ENCODE assay signal across 3 cellular contexts in genomic region chr19:18440421-18440877, GRCh38.
TF ChIP-seq lines count a peak whose summit lies in the region.

No MANE protein-coding gene starts in this region.

TF ChIP-seq in SK-N-SH, 30 proteins besides CTCF, POLR2A, EP300 and RAD21:
- TF ChIP-seq CHD2 (IDR thresholded peaks at IDR 0.05; ENCODE audit: low read length, partially characterized antibody), result no peak
- no peak for TF ChIP-seq GATA2 (CRISPR knock-in tag; IDR thresholded peaks at IDR 0.05)
- no peak for TF ChIP-seq YY1 (IDR thresholded peaks at IDR 0.05; ENCODE audit: low read depth)
- no peak for TF ChIP-seq RXRA (IDR thresholded peaks at IDR 0.05; ENCODE audit: borderline replicate concordance, low read depth)
- TF ChIP-seq, protein P1, sequence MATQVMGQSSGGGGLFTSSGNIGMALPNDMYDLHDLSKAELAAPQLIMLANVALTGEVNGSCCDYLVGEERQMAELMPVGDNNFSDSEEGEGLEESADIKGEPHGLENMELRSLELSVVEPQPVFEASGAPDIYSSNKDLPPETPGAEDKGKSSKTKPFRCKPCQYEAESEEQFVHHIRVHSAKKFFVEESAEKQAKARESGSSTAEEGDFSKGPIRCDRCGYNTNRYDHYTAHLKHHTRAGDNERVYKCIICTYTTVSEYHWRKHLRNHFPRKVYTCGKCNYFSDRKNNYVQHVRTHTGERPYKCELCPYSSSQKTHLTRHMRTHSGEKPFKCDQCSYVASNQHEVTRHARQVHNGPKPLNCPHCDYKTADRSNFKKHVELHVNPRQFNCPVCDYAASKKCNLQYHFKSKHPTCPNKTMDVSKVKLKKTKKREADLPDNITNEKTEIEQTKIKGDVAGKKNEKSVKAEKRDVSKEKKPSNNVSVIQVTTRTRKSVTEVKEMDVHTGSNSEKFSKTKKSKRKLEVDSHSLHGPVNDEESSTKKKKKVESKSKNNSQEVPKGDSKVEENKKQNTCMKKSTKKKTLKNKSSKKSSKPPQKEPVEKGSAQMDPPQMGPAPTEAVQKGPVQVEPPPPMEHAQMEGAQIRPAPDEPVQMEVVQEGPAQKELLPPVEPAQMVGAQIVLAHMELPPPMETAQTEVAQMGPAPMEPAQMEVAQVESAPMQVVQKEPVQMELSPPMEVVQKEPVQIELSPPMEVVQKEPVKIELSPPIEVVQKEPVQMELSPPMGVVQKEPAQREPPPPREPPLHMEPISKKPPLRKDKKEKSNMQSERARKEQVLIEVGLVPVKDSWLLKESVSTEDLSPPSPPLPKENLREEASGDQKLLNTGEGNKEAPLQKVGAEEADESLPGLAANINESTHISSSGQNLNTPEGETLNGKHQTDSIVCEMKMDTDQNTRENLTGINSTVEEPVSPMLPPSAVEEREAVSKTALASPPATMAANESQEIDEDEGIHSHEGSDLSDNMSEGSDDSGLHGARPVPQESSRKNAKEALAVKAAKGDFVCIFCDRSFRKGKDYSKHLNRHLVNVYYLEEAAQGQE (IDR thresholded peaks at IDR 0.05; ENCODE audit: low read depth, low read length), result no peak
- no peak for TF ChIP-seq MEF2A (IDR thresholded peaks at IDR 0.05; ENCODE audit: borderline replicate concordance, low read depth)
- no peak for TF ChIP-seq TAF1 (IDR thresholded peaks at IDR 0.05; ENCODE audit: borderline replicate concordance, low read depth, low read length)
- TF ChIP-seq MXI1 (IDR thresholded peaks at IDR 0.05; ENCODE audit: low read depth, low read length), result no peak
- TF ChIP-seq GABPA (IDR thresholded peaks at IDR 0.05; ENCODE audit: low read depth), result no peak
- TF ChIP-seq, protein P2, sequence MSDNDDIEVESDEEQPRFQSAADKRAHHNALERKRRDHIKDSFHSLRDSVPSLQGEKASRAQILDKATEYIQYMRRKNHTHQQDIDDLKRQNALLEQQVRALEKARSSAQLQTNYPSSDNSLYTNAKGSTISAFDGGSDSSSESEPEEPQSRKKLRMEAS (IDR thresholded peaks at IDR 0.05; ENCODE audit: low read depth), result no peak
- TF ChIP-seq RFX5 (IDR thresholded peaks at IDR 0.05; ENCODE audit: low read length), result no peak
- TF ChIP-seq NFIC (IDR thresholded peaks at IDR 0.05; ENCODE audit: borderline replicate concordance), result no peak
- no peak for TF ChIP-seq FOSL2 (IDR thresholded peaks at IDR 0.05; ENCODE audit: borderline replicate concordance, low read depth)
- no peak for TF ChIP-seq TEAD4 (IDR thresholded peaks at IDR 0.05; ENCODE audit: borderline replicate concordance, insufficient read depth)
- no peak for TF ChIP-seq FOXM1 (IDR thresholded peaks at IDR 0.05; ENCODE audit: low read depth)
TF ChIP-seq in SK-N-SH: peak in this region for 0.

TF ChIP-seq in SK-N-SH treated with all-trans-retinoic acid at 6 μM for 48 hours, 23 proteins besides CTCF, POLR2A, EP300 and RAD21:
- TF ChIP-seq, protein P3, sequence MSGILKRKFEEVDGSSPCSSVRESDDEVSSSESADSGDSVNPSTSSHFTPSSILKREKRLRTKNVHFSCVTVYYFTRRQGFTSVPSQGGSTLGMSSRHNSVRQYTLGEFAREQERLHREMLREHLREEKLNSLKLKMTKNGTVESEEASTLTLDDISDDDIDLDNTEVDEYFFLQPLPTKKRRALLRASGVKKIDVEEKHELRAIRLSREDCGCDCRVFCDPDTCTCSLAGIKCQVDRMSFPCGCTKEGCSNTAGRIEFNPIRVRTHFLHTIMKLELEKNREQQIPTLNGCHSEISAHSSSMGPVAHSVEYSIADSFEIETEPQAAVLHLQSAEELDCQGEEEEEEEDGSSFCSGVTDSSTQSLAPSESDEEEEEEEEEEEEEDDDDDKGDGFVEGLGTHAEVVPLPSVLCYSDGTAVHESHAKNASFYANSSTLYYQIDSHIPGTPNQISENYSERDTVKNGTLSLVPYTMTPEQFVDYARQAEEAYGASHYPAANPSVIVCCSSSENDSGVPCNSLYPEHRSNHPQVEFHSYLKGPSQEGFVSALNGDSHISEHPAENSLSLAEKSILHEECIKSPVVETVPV (CRISPR knock-in tag; IDR thresholded peaks at IDR 0.05), result no peak
- TF ChIP-seq, protein P4, sequence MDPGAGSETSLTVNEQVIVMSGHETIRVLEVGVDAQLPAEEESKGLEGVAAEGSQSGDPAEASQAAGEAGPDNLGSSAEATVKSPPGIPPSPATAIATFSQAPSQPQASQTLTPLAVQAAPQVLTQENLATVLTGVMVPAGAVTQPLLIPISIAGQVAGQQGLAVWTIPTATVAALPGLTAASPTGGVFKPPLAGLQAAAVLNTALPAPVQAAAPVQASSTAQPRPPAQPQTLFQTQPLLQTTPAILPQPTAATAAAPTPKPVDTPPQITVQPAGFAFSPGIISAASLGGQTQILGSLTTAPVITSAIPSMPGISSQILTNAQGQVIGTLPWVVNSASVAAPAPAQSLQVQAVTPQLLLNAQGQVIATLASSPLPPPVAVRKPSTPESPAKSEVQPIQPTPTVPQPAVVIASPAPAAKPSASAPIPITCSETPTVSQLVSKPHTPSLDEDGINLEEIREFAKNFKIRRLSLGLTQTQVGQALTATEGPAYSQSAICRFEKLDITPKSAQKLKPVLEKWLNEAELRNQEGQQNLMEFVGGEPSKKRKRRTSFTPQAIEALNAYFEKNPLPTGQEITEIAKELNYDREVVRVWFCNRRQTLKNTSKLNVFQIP (CRISPR knock-in tag; IDR thresholded peaks at IDR 0.05; ENCODE audit: borderline replicate concordance, low read depth), result no peak
- no peak for TF ChIP-seq BACH2 (CRISPR knock-in tag; IDR thresholded peaks at IDR 0.05; ENCODE audit: borderline replicate concordance)

TF ChIP-seq in K562, 482 proteins besides CTCF, POLR2A, EP300 and RAD21 (continues in another document):
- TF ChIP-seq ZNF384 (IDR thresholded peaks at IDR 0.05; ENCODE audit: low read depth, low read length) (no peak), RBFOX2 (IDR thresholded peaks at IDR 0.05; ENCODE audit: low read depth, low read length) (no peak), FOXP1 (CRISPR knock-in tag; IDR thresholded peaks at IDR 0.05) (no peak), E2F6 (IDR thresholded peaks at IDR 0.05; ENCODE audit: borderline replicate concordance in 1 of 2, extremely low read depth in 1 of 2, insufficient read depth in 1 of 2, insufficient read length in 1 of 2, low read depth in 1 of 2, low read length in 1 of 2, poor library complexity in 1 of 2, severe bottlenecking in 1 of 2) (peak in 1 of 2 experiments; percentile 41), RCOR1 (IDR thresholded peaks at IDR 0.05; ENCODE audit: borderline replicate concordance in 1 of 2, low read depth in 2 of 2, low read length in 2 of 2) (0 out of 4 replicates have a peak, but pooled peaks of 1 of the 2 experiments have one; percentile 10), RAD51 (IDR thresholded peaks at IDR 0.05; ENCODE audit: borderline replicate concordance, low read depth) (peak; percentile 66; the same call in 1 of the 2 replicates), BHLHE40 (IDR thresholded peaks at IDR 0.05; ENCODE audit: low read length) (no peak), MAZ (CRISPR knock-in tag; conservative IDR thresholded peaks at IDR 0.05 in 1 of 2, IDR thresholded peaks at IDR 0.05 in 1 of 2) (0 out of 4 replicates have a peak, but pooled peaks of 1 of the 2 experiments have one; percentile 31), PATZ1 (CRISPR knock-in tag; IDR thresholded peaks at IDR 0.05; ENCODE audit: borderline replicate concordance) (no peak), NCOA2 (IDR thresholded peaks at IDR 0.05; ENCODE audit: partially characterized antibody in 2 of 2) (no peak), YY1 (IDR thresholded peaks at IDR 0.05; ENCODE audit: borderline replicate concordance in 1 of 3, control insufficient read depth in 1 of 3, extremely low read depth in 1 of 3, insufficient read depth in 3 of 3, insufficient read length in 1 of 3, insufficient replicate concordance in 2 of 3, low read depth in 1 of 3, low read length in 2 of 3) (peak in 1 of 3 experiments; percentile 21), USF1 (CRISPR knock-in tag; IDR thresholded peaks at IDR 0.05) (peak; percentile 80), RNF2 (IDR thresholded peaks at IDR 0.05) (no peak), NCOA1 (IDR thresholded peaks at IDR 0.05; ENCODE audit: low read depth) (no peak), SMARCA4 (IDR thresholded peaks at IDR 0.05) (no peak), MAFK (IDR thresholded peaks at IDR 0.05; ENCODE audit: low read length) (no peak)
- TF ChIP-seq, protein P5, sequence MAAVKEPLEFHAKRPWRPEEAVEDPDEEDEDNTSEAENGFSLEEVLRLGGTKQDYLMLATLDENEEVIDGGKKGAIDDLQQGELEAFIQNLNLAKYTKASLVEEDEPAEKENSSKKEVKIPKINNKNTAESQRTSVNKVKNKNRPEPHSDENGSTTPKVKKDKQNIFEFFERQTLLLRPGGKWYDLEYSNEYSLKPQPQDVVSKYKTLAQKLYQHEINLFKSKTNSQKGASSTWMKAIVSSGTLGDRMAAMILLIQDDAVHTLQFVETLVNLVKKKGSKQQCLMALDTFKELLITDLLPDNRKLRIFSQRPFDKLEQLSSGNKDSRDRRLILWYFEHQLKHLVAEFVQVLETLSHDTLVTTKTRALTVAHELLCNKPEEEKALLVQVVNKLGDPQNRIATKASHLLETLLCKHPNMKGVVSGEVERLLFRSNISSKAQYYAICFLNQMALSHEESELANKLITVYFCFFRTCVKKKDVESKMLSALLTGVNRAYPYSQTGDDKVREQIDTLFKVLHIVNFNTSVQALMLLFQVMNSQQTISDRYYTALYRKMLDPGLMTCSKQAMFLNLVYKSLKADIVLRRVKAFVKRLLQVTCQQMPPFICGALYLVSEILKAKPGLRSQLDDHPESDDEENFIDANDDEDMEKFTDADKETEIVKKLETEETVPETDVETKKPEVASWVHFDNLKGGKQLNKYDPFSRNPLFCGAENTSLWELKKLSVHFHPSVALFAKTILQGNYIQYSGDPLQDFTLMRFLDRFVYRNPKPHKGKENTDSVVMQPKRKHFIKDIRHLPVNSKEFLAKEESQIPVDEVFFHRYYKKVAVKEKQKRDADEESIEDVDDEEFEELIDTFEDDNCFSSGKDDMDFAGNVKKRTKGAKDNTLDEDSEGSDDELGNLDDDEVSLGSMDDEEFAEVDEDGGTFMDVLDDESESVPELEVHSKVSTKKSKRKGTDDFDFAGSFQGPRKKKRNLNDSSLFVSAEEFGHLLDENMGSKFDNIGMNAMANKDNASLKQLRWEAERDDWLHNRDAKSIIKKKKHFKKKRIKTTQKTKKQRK (IDR thresholded peaks at IDR 0.05; ENCODE audit: borderline replicate concordance, low read depth, low read length), result no peak
- TF ChIP-seq, protein P6, sequence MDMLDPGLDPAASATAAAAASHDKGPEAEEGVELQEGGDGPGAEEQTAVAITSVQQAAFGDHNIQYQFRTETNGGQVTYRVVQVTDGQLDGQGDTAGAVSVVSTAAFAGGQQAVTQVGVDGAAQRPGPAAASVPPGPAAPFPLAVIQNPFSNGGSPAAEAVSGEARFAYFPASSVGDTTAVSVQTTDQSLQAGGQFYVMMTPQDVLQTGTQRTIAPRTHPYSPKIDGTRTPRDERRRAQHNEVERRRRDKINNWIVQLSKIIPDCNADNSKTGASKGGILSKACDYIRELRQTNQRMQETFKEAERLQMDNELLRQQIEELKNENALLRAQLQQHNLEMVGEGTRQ (CRISPR knock-in tag; IDR thresholded peaks at IDR 0.05), result peak; percentile 49; the same call in 1 of the 2 replicates
- TF ChIP-seq, protein P7, sequence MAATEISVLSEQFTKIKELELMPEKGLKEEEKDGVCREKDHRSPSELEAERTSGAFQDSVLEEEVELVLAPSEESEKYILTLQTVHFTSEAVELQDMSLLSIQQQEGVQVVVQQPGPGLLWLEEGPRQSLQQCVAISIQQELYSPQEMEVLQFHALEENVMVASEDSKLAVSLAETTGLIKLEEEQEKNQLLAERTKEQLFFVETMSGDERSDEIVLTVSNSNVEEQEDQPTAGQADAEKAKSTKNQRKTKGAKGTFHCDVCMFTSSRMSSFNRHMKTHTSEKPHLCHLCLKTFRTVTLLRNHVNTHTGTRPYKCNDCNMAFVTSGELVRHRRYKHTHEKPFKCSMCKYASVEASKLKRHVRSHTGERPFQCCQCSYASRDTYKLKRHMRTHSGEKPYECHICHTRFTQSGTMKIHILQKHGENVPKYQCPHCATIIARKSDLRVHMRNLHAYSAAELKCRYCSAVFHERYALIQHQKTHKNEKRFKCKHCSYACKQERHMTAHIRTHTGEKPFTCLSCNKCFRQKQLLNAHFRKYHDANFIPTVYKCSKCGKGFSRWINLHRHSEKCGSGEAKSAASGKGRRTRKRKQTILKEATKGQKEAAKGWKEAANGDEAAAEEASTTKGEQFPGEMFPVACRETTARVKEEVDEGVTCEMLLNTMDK (IDR thresholded peaks at IDR 0.05; ENCODE audit: borderline replicate concordance, insufficient read depth, low read depth, low read length, poor library complexity, severe bottlenecking), result peak; percentile 20
